ENCODE assay signal across 33 cellular contexts in the genomic region with DNA sequence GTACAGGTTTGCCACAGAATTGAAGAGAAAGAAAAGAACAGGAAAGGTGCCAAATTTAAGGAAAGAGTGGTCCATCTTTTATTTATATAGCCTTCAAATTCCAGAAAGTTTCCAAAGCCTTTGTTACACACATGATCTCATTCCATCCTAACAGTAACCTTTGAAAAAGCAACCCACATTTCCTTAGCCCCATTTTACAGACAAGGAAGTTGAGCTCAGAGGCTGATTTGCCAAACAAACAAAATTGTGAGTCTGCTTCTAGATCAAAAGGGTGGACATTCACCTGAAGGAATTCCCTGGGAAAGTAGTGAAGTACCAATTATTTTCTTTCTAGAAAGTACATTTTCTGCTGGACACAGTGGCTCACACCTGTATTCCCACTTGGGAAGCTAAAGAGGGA.
"Had no signal": no experiment of that assay in that cellular context is flagged by ENCODE, and none has a peak within 500 bp of the region (broad histone marks: within the 10 kb centered on the region; RNA-seq: fewer than 3 reads in every experiment).

No MANE protein-coding gene starts in this region.

- H3K4me3 ChIP-seq: adrenal gland, ascending aorta, body of pancreas, breast epithelium, cardiac muscle cell had no signal

- ATAC-seq: activated naive CD4-positive, alpha-beta T cell treated with anti-CD3 and anti-CD28 coated beads, Interleukin-2, amount 50 U/mL, for 72 hours; activated naive CD8-positive, alpha-beta T cell treated with anti-CD3 and anti-CD28 coated beads, Interleukin-2, amount 50 U/mL, for 24 hours; activated T-cell treated with anti-CD3 and anti-CD28 coated beads, Interleukin-2, amount 50 U/mL, for 4 hours; activated T-cell treated with anti-CD3 and anti-CD28 coated beads, Interleukin-2, amount 50 U/mL, for 72 hours; activated T-helper 17 cell treated with anti-CD3 and anti-CD28 coated beads, Interleukin-2, amount 50 U/mL, for 72 hours; body of pancreas had no signal

- H3K9me3 ChIP-seq: adrenal gland, ascending aorta, body of pancreas, breast epithelium had no signal

- DNase-seq: activated effector memory CD4-positive, alpha-beta T cell treated with anti-CD3 and anti-CD28 coated beads, Interleukin-2, amount 50 U/mL, for 16 hours; activated effector memory CD4-positive, alpha-beta T cell treated with Interleukin-2 at 50 U/mL for 16 hours; activated gamma-delta T cell; activated gamma-delta T cell treated with Interleukin-2 at 50 U/mL for 16 hours; activated naive CD4-positive, alpha-beta T cell; activated naive CD4-positive, alpha-beta T cell treated with anti-CD3 and anti-CD28 coated beads for 36 hours; activated naive CD4-positive, alpha-beta T cell treated with anti-CD3 and anti-CD28 coated beads, Interleukin-2, amount 10 ng/mL, durations not matched to agents 7 days and 5 days; activated naive CD4-positive, alpha-beta T cell treated with anti-CD3 and anti-CD28 coated beads, Interleukin-2, amount 50 U/mL, for 16 hours; activated naive CD4-positive, alpha-beta T cell treated with Interleukin-2 at 50 U/mL for 16 hours; activated naive CD8-positive, alpha-beta T cell treated with anti-CD3 and anti-CD28 coated beads for 36 hours; activated naive CD8-positive, alpha-beta T cell treated with anti-CD3 and anti-CD28 coated beads, Interleukin-2, amount 10 ng/mL, durations not matched to agents 7 days and 5 days; activated naive CD8-positive, alpha-beta T cell treated with anti-CD3 and anti-CD28 coated beads, Interleukin-2, amount 50 U/mL, for 24 hours; activated T-cell treated with anti-CD3 and anti-CD28 coated beads, Interleukin-2, amount 50 U/mL, for 1 hour; activated T-cell treated with anti-CD3 and anti-CD28 coated beads, Interleukin-2, amount 50 U/mL, for 24 hours; activated T-cell treated with anti-CD3 and anti-CD28 coated beads, Interleukin-2, amount 50 U/mL, for 4 hours; activated T-cell treated with anti-CD3 and anti-CD28 coated beads, Interleukin-2, amount 50 U/mL, for 48 hours; activated T-cell treated with anti-CD3 and anti-CD28 coated beads, Interleukin-2, amount 50 U/mL, for 72 hours; adrenal gland; amniotic stem cell; anterior cingulate cortex; aorta; body of pancreas; brain microvascular endothelial cell; caudate nucleus; cerebellar nuclear complex had no signal

- H3K27me3 ChIP-seq: adrenal gland, ascending aorta, body of pancreas, brain microvascular endothelial cell, breast epithelium, cardiac muscle cell had no signal

- H3K36me3 ChIP-seq: brain microvascular endothelial cell, breast epithelium, cardiac muscle cell had no signal

- H3K4me1 ChIP-seq: ascending aorta, body of pancreas, breast epithelium had no signal

- FAIRE-seq: astrocyte, bronchial epithelial cell, colon had no signal

- H3K27ac ChIP-seq: adrenal gland, ascending aorta, body of pancreas, brain microvascular endothelial cell, breast epithelium, cardiac muscle cell had no signal
